In genomic region chr14:95257521-95257920, GRCh38 we compare ENCODE assay signal across 14 cellular contexts.
DNase-seq lines count a peak whose midpoint lies in the region; TF ChIP-seq lines count a peak whose summit lies in the region.
"Had no signal": no experiment of that assay in that cellular context is flagged by ENCODE, and none has a peak within 500 bp of the region (broad histone marks: within the 10 kb centered on the region; RNA-seq: fewer than 3 reads in every experiment).

No MANE protein-coding gene starts in this region.

- H3K9me3 Mint-ChIP-seq in activated CD4-positive, alpha-beta memory T cell treated with anti-CD3 and anti-CD28 coated beads for 36 hours = no peaks in the 10 kb centered on the region
- H3K9me3 Mint-ChIP-seq: CD8-positive, alpha-beta memory T cell had no signal

- H3K9me3 ChIP-seq in A673 (ENCODE audit: low read depth, low read length, poor library complexity, severe bottlenecking) (no peaks in the 10 kb centered on the region), Karpas-422 (ENCODE audit: low read length) (no peaks in the 10 kb centered on the region)
- H3K9me3 ChIP-seq: A549 had no signal

- peak overlapping the region; percentile 17 for H3K23ac ChIP-seq in mesendoderm (ENCODE audit: low read length)

- no peak overlapping the region for H3K56ac ChIP-seq in mesendoderm (ENCODE audit: low read length)

- no peaks in the 10 kb centered on the region for H3K36me3 Mint-ChIP-seq in activated CD4-positive, alpha-beta memory T cell treated with anti-CD3 and anti-CD28 coated beads for 36 hours
- H3K36me3 Mint-ChIP-seq: CD8-positive, alpha-beta memory T cell had no signal

- no peak overlapping the region for H3K27ac Mint-ChIP-seq in activated CD4-positive, alpha-beta memory T cell treated with anti-CD3 and anti-CD28 coated beads for 36 hours
- H3K27ac Mint-ChIP-seq: CD14-positive monocyte; CD8-positive, alpha-beta memory T cell had no signal

- H3K4me1 ChIP-seq in A673 (ENCODE audit: insufficient read depth, low read length, poor library complexity, severe bottlenecking) (peaks cover 86% of the 10 kb centered on the region), Karpas-422 (ENCODE audit: low read length) (peaks cover 97% of the 10 kb centered on the region), mesendoderm (ENCODE audit: control insufficient read depth, low read depth, low read length) (peaks cover 6% of the 10 kb centered on the region)

- H3K27ac ChIP-seq in A673 (ENCODE audit: low read depth, low read length, poor library complexity, severe bottlenecking) (peak overlapping the region; percentile 51), Karpas-422 (ENCODE audit: low read length) (peak overlapping the region; percentile 99), coronary artery (no peak overlapping the region), mesendoderm (ENCODE audit: low read depth, low read length) (no peak overlapping the region)
- H3K27ac ChIP-seq: HL-60 had no signal

- H3K18ac ChIP-seq in mesendoderm (ENCODE audit: low read length) = no peak overlapping the region

- DNase-seq in A673 (ENCODE audit: low spot score) (no peak), Karpas-422 (no peak), coronary artery (ENCODE audit: low spot score) (peak; percentile 40), mesendoderm (no peak), SKM-1 (lab: John Stamatoyannopoulos, UW; ENCODE audit: unreplicated experiment) (no peak)
- no peak for DNase-seq in activated T-cell treated with anti-CD3 and anti-CD28 coated beads, Interleukin-2, amount 50 U/mL, for 1 hour
- no peak for DNase-seq in activated CD4-positive, alpha-beta memory T cell treated with anti-CD3 and anti-CD28 coated beads for 36 hours
- DNase-seq: CD8-positive, alpha-beta memory T cell; DMS53; GF-D8; HCEC 1CT had no signal

- H4K8ac ChIP-seq in mesendoderm (ENCODE audit: low read depth, low read length) = no peak overlapping the region

- H2AFZ ChIP-seq in Karpas-422 (ENCODE audit: low read length) = no peak overlapping the region

- H3K4ac ChIP-seq in mesendoderm (ENCODE audit: low read depth, low read length) = no peak overlapping the region

- intact Hi-C loops in A673 (cut with micrococcal nuclease; ENCODE audit: unreplicated experiment) = no loop called here
- intact Hi-C loops in activated CD4-positive, alpha-beta memory T cell treated with anti-CD3 and anti-CD28 coated beads for 36 hours (cut with micrococcal nuclease) = no loop called here

- no peak overlapping the region for H3K4me2 ChIP-seq in Karpas-422 (ENCODE audit: low read depth, low read length, poor library complexity, severe bottlenecking)
- H3K4me2 ChIP-seq in mesendoderm (ENCODE audit: low read length) = no peak overlapping the region
- H3K4me2 ChIP-seq: A549 had no signal

- H3K79me1 ChIP-seq in mesendoderm (ENCODE audit: low read length) = no peaks in the 10 kb centered on the region

- no peak overlapping the region for H2BK5ac ChIP-seq in mesendoderm (ENCODE audit: low read length)

- peaks cover 3% of the 10 kb centered on the region for H3K27me3 Mint-ChIP-seq in activated CD4-positive, alpha-beta memory T cell treated with anti-CD3 and anti-CD28 coated beads for 36 hours

- no peaks in the 10 kb centered on the region for H3K9me2 ChIP-seq in Karpas-422 (replicated peaks; ENCODE audit: insufficient read depth, low read length)

- no CpG with 5 or more reads among the region's 11 CpGs for WGBS in mesendoderm (ENCODE audit: extremely low coverage, insufficient coverage, low lambda C conversion rate)

- CTCF ChIA-PET in A673 (lab: Charles Lee) = no interaction called here
- CTCF ChIA-PET in activated CD4-positive, alpha-beta memory T cell treated with anti-CD3 and anti-CD28 coated beads for 36 hours (lab: Charles Lee) = no interaction called here

- H2AK5ac ChIP-seq in mesendoderm (ENCODE audit: low read length) = no peak overlapping the region

- no peak overlapping the region for H2BK15ac ChIP-seq in mesendoderm (replicated peaks; ENCODE audit: low read depth)

- no peaks in the 10 kb centered on the region for H3K27me3 ChIP-seq in A673 (replicated peaks; ENCODE audit: insufficient read depth, low read depth, low read length, poor library complexity)
- no peaks in the 10 kb centered on the region for H3K27me3 ChIP-seq in Karpas-422 (ENCODE audit: low read length)
- no peaks in the 10 kb centered on the region for H3K27me3 ChIP-seq in mesendoderm (ENCODE audit: insufficient read depth, low read length, poor library complexity)

- POLR2A ChIA-PET in A673 (lab: Charles Lee; ENCODE audit: low non-redundant PET) = no interaction called here
- POLR2A ChIA-PET in activated CD4-positive, alpha-beta memory T cell treated with anti-CD3 and anti-CD28 coated beads for 36 hours (lab: Charles Lee) = no interaction called here

- no peak for TF ChIP-seq CTCF in A673 (conservative IDR thresholded peaks at IDR 0.05; ENCODE audit: low read depth, low read length)
- no peak for TF ChIP-seq CTCF in coronary artery (IDR thresholded peaks at IDR 0.05)

- H3K9ac ChIP-seq in Karpas-422 (ENCODE audit: low read length) (no peak overlapping the region), mesendoderm (ENCODE audit: low read length) (no peak overlapping the region)

- H2BK120ac ChIP-seq in mesendoderm (ENCODE audit: low read depth, low read length) = no peak overlapping the region

- BruUV-seq in A673 (replicated peaks; lab: Mats Ljungman, UMichigan) = no TSS peak

- no peaks in the 10 kb centered on the region for H4K20me1 ChIP-seq in Karpas-422 (ENCODE audit: insufficient read depth, low read depth, low read length)

- H3K36me3 ChIP-seq in A673 (ENCODE audit: insufficient read depth, low read length, poor library complexity, severe bottlenecking) = no peaks in the 10 kb centered on the region
- no peaks in the 10 kb centered on the region for H3K36me3 ChIP-seq in Karpas-422 (ENCODE audit: insufficient read depth, low read length)
- no peaks in the 10 kb centered on the region for H3K36me3 ChIP-seq in mesendoderm (ENCODE audit: control insufficient read depth, insufficient read depth, low read length)

- H3K4me1 Mint-ChIP-seq in activated CD4-positive, alpha-beta memory T cell treated with anti-CD3 and anti-CD28 coated beads for 36 hours (ENCODE audit: low read depth) = peaks cover 17% of the 10 kb centered on the region
- H3K4me1 Mint-ChIP-seq: CD8-positive, alpha-beta memory T cell had no signal

- H3K79me2 ChIP-seq in Karpas-422 (ENCODE audit: low read length) (peaks cover 56% of the 10 kb centered on the region), mesendoderm (ENCODE audit: control insufficient read depth, insufficient read depth, low read length) (no peaks in the 10 kb centered on the region)

- H4K5ac ChIP-seq in mesendoderm (ENCODE audit: low read length) = no peak overlapping the region

- H3K4me3 Mint-ChIP-seq in activated CD4-positive, alpha-beta memory T cell treated with anti-CD3 and anti-CD28 coated beads for 36 hours = no peak overlapping the region
- H3K4me3 Mint-ChIP-seq: CD14-positive monocyte; CD8-positive, alpha-beta memory T cell had no signal

- H3K4me3 ChIP-seq in A673 (ENCODE audit: low read depth, low read length, poor library complexity, severe bottlenecking) (no peak overlapping the region), Karpas-422 (ENCODE audit: low read length) (no peak overlapping the region), coronary artery (no peak overlapping the region), mesendoderm (ENCODE audit: low read length) (no peak overlapping the region)
- H3K4me3 ChIP-seq: A549 had no signal

Comparison
In these comparisons a context has a peak if more than half of its experiments do, and no peak if none do; other contexts are left out.
1. H3K27ac ChIP-seq: peak in A673 (single experiment) and Karpas-422 (single experiment); none in coronary artery (0 of 2) and mesendoderm (single experiment).